15 cellular contexts compared by ENCODE assay signal in the genomic region with DNA sequence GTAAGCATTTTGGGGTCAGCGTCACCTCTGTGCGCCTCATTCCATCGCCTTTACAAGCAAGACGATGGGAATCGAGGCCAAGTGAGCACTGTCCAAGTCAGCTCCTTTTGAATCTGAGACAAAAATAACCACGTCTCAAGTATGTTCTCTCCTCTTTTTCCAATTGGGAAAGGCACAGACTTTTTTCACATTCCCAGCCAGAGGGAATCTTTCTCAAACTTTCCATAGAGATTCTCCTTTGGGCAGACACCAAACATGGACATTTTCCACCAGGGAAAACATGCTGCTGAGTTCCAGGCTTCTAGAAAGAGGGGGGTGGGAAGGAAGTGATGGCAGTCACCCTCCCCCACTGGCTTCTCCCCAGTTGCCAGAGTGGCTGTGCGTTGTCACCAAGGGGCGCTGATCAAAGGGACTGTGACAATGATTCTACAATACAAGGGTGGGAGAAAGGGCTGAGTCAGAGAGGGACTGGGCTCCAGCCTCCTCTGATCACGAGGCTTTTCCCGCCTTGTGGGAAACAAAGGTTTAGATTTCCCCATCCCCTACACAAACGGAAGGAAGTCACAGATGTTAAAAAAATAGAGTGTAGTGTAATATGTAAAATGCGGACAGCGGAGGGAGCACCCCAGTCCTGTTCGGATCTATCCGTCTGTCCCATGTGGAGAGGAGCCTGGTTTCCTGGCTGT. TPM values are rescaled to one million over a fixed set of nuclear protein-coding genes. Genes with fewer than 3 reads are reported as not detected.
DNase-seq lines count a peak whose midpoint lies in the region; ATAC-seq and TF ChIP-seq lines count a peak whose summit lies in the region.
"Had no signal": no experiment of that assay in that cellular context is flagged by ENCODE, and none has a peak within 500 bp of the region (broad histone marks: within the 10 kb centered on the region; RNA-seq: fewer than 3 reads in every experiment).

No MANE protein-coding gene starts in this region.

- no peak overlapping the region for H3K27ac Mint-ChIP-seq in activated T-cell treated with anti-CD3 and anti-CD28 coated beads, Interleukin-2, amount 50 U/mL, for 72 hours
- H3K27ac Mint-ChIP-seq: activated naive CD4-positive, alpha-beta T cell treated with anti-CD3 and anti-CD28 coated beads, Interleukin-2, amount 10 ng/mL, durations not matched to agents 7 days and 5 days; dendritic cell treated with granulocyte-macrophage colony-stimulating factor and Interleukin-4, amounts not matched to agents 40 ng/mL and 50 ng/mL, for 4 days; natural killer cell treated with Interleukin-12 subunit alpha and Interleukin-12 subunit beta and Interleukin-15 and Interleukin-18, amount 100 ng/mL, for 72 hours had no signal

- TF ChIP-seq EP300 in suprapubic skin (IDR thresholded peaks at IDR 0.05) = no peak

- DNase-seq in GM03348 (ENCODE audit: low spot score) (peak; percentile 80), UCSD-AML1 (lab: John Stamatoyannopoulos, UW; ENCODE audit: unreplicated experiment) (peak; percentile 45), hepatic stellate cell (ENCODE audit: low spot score) (peak; percentile 29), suprapubic skin (ENCODE audit: low spot score in 2 of 2) (no peak), NCI-H82 treated with DMSO at 0.1 percent for 48 hours (lab: John Stamatoyannopoulos, UW; ENCODE audit: unreplicated experiment) (no peak), SKM-1 (lab: John Stamatoyannopoulos, UW; ENCODE audit: unreplicated experiment) (no peak)
- no peak for DNase-seq in activated T-cell treated with anti-CD3 and anti-CD28 coated beads, Interleukin-2, amount 50 U/mL, for 72 hours
- DNase-seq: activated CD4-positive, alpha-beta T cell treated with anti-CD3 and anti-CD28 coated beads, Interleukin-2, amount 50 U/mL, for 1 hour; activated naive CD4-positive, alpha-beta T cell treated with anti-CD3 and anti-CD28 coated beads, Interleukin-2, amount 10 ng/mL, durations not matched to agents 7 days and 5 days; Karpas-422; stimulated activated naive CD4-positive, alpha-beta T cell had no signal

- no peak for TF ChIP-seq CTCF in suprapubic skin (IDR thresholded peaks at IDR 0.05)

- peaks cover 0 to 3% of the 10 kb centered on the region in 2 donors for H3K9me3 Mint-ChIP-seq in activated T-cell treated with anti-CD3 and anti-CD28 coated beads, Interleukin-2, amount 50 U/mL, for 72 hours
- H3K9me3 Mint-ChIP-seq: activated naive CD4-positive, alpha-beta T cell treated with anti-CD3 and anti-CD28 coated beads, Interleukin-2, amount 10 ng/mL, durations not matched to agents 7 days and 5 days; dendritic cell treated with granulocyte-macrophage colony-stimulating factor and Interleukin-4, amounts not matched to agents 40 ng/mL and 50 ng/mL, for 4 days; natural killer cell treated with Interleukin-12 subunit alpha and Interleukin-12 subunit beta and Interleukin-15 and Interleukin-18, amount 100 ng/mL, for 72 hours had no signal

- TF ChIP-seq POLR2A in suprapubic skin (IDR thresholded peaks at IDR 0.05) = no peak

- H3K4me3 Mint-ChIP-seq in activated T-cell treated with anti-CD3 and anti-CD28 coated beads, Interleukin-2, amount 50 U/mL, for 72 hours = no peak overlapping the region
- H3K4me3 Mint-ChIP-seq: activated naive CD4-positive, alpha-beta T cell treated with anti-CD3 and anti-CD28 coated beads, Interleukin-2, amount 10 ng/mL, durations not matched to agents 7 days and 5 days; dendritic cell treated with granulocyte-macrophage colony-stimulating factor and Interleukin-4, amounts not matched to agents 40 ng/mL and 50 ng/mL, for 4 days; natural killer cell treated with Interleukin-12 subunit alpha and Interleukin-12 subunit beta and Interleukin-15 and Interleukin-18, amount 100 ng/mL, for 72 hours had no signal

- H3K9me3 ChIP-seq in suprapubic skin = no peaks in the 10 kb centered on the region

- peaks cover 35% of the 10 kb centered on the region for H3K27me3 Mint-ChIP-seq in activated T-cell treated with anti-CD3 and anti-CD28 coated beads, Interleukin-2, amount 50 U/mL, for 72 hours (ENCODE audit: low read depth)

- no peak overlapping the region for H3K4me3 ChIP-seq in suprapubic skin

- H3K27me3 ChIP-seq in suprapubic skin = peaks cover 6% of the 10 kb centered on the region

- no peaks in the 10 kb centered on the region for H3K36me3 ChIP-seq in suprapubic skin

- peak overlapping the region; percentile 73 for H3K27ac ChIP-seq in suprapubic skin

- no peaks in the 10 kb centered on the region for H3K36me3 Mint-ChIP-seq in activated T-cell treated with anti-CD3 and anti-CD28 coated beads, Interleukin-2, amount 50 U/mL, for 72 hours (ENCODE audit: insufficient read depth in 2 of 2)
- H3K36me3 Mint-ChIP-seq: activated naive CD4-positive, alpha-beta T cell treated with anti-CD3 and anti-CD28 coated beads, Interleukin-2, amount 10 ng/mL, durations not matched to agents 7 days and 5 days; natural killer cell treated with Interleukin-12 subunit alpha and Interleukin-12 subunit beta and Interleukin-15 and Interleukin-18, amount 100 ng/mL, for 72 hours had no signal

- no peak for ATAC-seq in HG02678 (IDR thresholded peaks at IDR 0.05; ENCODE audit: unreplicated experiment)
- ATAC-seq in activated T-cell treated with anti-CD3 and anti-CD28 coated beads, Interleukin-2, amount 50 U/mL, for 72 hours (replicated peaks in 1 of 2) = no peak
- ATAC-seq: natural killer cell treated with Interleukin-12 subunit alpha and Interleukin-12 subunit beta and Interleukin-15 and Interleukin-18, amount 100 ng/mL, for 72 hours had no signal

- 38% methylated on average over 15 of the region's 15 CpGs for WGBS in suprapubic skin

- peaks cover 8% of the 10 kb centered on the region for H3K4me1 ChIP-seq in suprapubic skin

- no peaks in the 10 kb centered on the region for H3K4me1 Mint-ChIP-seq in activated T-cell treated with anti-CD3 and anti-CD28 coated beads, Interleukin-2, amount 50 U/mL, for 72 hours (ENCODE audit: low read depth)
- H3K4me1 Mint-ChIP-seq: activated naive CD4-positive, alpha-beta T cell treated with anti-CD3 and anti-CD28 coated beads, Interleukin-2, amount 10 ng/mL, durations not matched to agents 7 days and 5 days had no signal

RNA-seq across cellular contexts. Expression of gene ADRA1D, which starts 48.2 kb away (rescaled TPM):
- under 1 TPM in 3 of 4 donors, not detected in 1; 0.26 to 0.55 (median 0.26) TPM for total RNA-seq in suprapubic skin
- total RNA-seq in activated T-cell treated with anti-CD3 and anti-CD28 coated beads, Interleukin-2, amount 50 U/mL, for 72 hours = not detected
- total RNA-seq: natural killer cell treated with Interleukin-12 subunit alpha and Interleukin-12 subunit beta and Interleukin-15 and Interleukin-18, amount 100 ng/mL, for 72 hours; SK-MEL-5 had no signal

Comparison
In these comparisons a context has a peak if more than half of its experiments do, and no peak if none do; other contexts are left out.
1. DNase-seq: peak in GM03348 (single experiment), UCSD-AML1 (single experiment) and hepatic stellate cell (single experiment); none in suprapubic skin (0 of 2), NCI-H82 treated with DMSO at 0.1 percent for 48 hours (single experiment), activated T-cell treated with anti-CD3 and anti-CD28 coated beads, Interleukin-2, amount 50 U/mL, for 72 hours (0 of 2) and SKM-1 (single experiment).